22 cellular contexts compared by ENCODE assay signal in the genomic region with DNA sequence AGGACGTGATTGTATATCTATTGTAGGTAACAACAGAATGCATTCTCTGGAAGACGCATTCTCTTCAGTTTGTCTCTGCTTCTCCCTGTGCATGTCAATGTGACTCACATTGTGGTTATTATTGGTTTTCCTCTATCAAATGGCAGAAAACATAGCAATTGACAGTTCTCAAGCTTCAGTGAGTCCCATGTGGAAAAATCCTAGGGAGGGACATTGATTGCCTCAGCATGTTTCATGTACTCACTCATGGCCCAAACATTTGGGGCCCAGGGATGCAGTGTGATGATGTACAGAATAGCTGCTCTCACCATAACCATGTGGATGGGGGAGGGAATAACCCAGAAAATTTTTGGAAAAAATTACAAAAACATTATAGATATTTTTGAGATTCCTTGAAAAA.
"Had no signal": no experiment of that assay in that cellular context is flagged by ENCODE, and none has a peak within 500 bp of the region (broad histone marks: within the 10 kb centered on the region; RNA-seq: fewer than 3 reads in every experiment).

No MANE protein-coding gene starts in this region.

- H3K27ac ChIP-seq: adrenal gland, SK-N-MC had no signal

- H3K27me3 ChIP-seq: adrenal gland, MG63 had no signal

- DNase-seq: activated CD4-positive, alpha-beta T cell treated with anti-CD3 and anti-CD28 coated beads for 48 hours; activated CD4-positive, alpha-beta T cell treated with anti-CD3 and anti-CD28 coated beads, Interleukin-2, amount 50 U/mL, for 4 hours; activated CD4-positive, CD25-positive, alpha-beta regulatory T cell treated with anti-CD3 and anti-CD28 coated beads, Interleukin-2, amount 50 U/mL, for 72 hours; activated CD8-positive, alpha-beta memory T cell treated with anti-CD3 and anti-CD28 coated beads, Interleukin-2, amount 50 U/mL, for 48 hours; activated CD8-positive, alpha-beta T cell treated with anti-CD3 and anti-CD28 coated beads, Interleukin-2, amount 10 ng/mL, durations not matched to agents 7 days and 5 days; activated naive CD4-positive, alpha-beta T cell treated with anti-CD3 and anti-CD28 coated beads, Interleukin-2, amount 50 U/mL, for 16 hours; activated naive CD8-positive, alpha-beta T cell treated with anti-CD3 and anti-CD28 coated beads, Interleukin-2, amount 10 ng/mL, durations not matched to agents 7 days and 5 days; activated T-cell treated with anti-CD3 and anti-CD28 coated beads, Interleukin-2, amount 50 U/mL, for 1 hour; adrenal gland; anterior cingulate cortex; central memory CD4-positive, alpha-beta T cell; MG63; NCI-H1105; NCI-H1436; NCI-H1694 treated with DMSO at 0.1 percent for 48 hours; NCI-H2029 treated with DMSO at 0.1 percent for 48 hours; NCI-H345; NCI-H510A; NCI-H82; NK-92 treated with Interleukin-12 subunit alpha and Interleukin-12 subunit beta, amount 100 ng/mL, for 24 hours; RPMI8226 had no signal

- H3K4me1 ChIP-seq: adrenal gland had no signal

- H3K36me3 ChIP-seq: adrenal gland, MG63 had no signal

- H3K9me3 ChIP-seq: adrenal gland, MG63 had no signal

- H3K4me3 ChIP-seq: adrenal gland, MG63, SK-N-MC had no signal
